In the genomic region with DNA sequence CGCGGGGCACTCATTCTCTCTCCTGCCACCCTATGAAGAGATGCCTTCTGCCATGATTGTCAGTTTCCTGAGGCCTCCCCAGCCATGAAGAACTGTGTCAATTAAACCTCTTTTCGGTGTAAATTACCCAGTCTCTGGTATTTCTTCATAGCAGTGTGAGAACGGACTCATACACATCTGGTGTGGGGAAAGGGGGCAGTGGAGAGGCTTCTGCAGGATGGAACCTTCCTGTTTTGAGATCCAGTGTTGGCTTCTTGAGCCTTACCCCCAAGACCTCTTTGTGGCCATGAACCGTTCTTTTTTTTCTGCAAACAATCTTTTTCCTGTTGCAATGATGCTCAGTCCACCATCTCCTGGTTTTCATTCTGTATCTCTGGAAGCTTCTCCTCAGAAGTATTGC, we compare ENCODE assay signal across 29 cellular contexts.
DNase-seq lines count a peak whose midpoint lies in the region; ATAC-seq and TF ChIP-seq lines count a peak whose summit lies in the region.
"Had no signal": no experiment of that assay in that cellular context is flagged by ENCODE, and none has a peak within 500 bp of the region (broad histone marks: within the 10 kb centered on the region; RNA-seq: fewer than 3 reads in every experiment).

No MANE protein-coding gene starts in this region.

- no peak overlapping the region for H2AFZ ChIP-seq in GM23338

- H3K4me2 ChIP-seq in GM23338, result no peak overlapping the region

- peaks cover 2% of the 10 kb centered on the region; the same call in 2 of the 3 replicates for H3K9me3 Mint-ChIP-seq in GM23338
- H3K9me3 Mint-ChIP-seq: activated T-cell treated with anti-CD3 and anti-CD28 coated beads, Interleukin-2, amount 50 U/mL, for 24 hours; brain; H9 had no signal

- H3K27ac Mint-ChIP-seq in GM23338, result no peak overlapping the region
- H3K27ac Mint-ChIP-seq: activated T-cell treated with anti-CD3 and anti-CD28 coated beads, Interleukin-2, amount 50 U/mL, for 24 hours; brain; H9 had no signal

- H4K20me1 ChIP-seq in GM23338 (replicated peaks; ENCODE audit: insufficient read depth), result no peaks in the 10 kb centered on the region

- TF ChIP-seq EP300 in esophagus muscularis mucosa (IDR thresholded peaks at IDR 0.05), result no peak

- H3F3A ChIP-seq in GM23338 (replicated peaks; ENCODE audit: low read depth), result no peaks in the 10 kb centered on the region

- H3K9me3 ChIP-seq in esophagus muscularis mucosa, result no peaks in the 10 kb centered on the region
- H3K9me3 ChIP-seq in thyroid gland, result no peaks in the 10 kb centered on the region
- H3K9me3 ChIP-seq: Peyer's patch had no signal

- no peak for TF ChIP-seq CTCF in esophagus muscularis mucosa (IDR thresholded peaks at IDR 0.05)
- no peak for TF ChIP-seq CTCF in thyroid gland (IDR thresholded peaks at IDR 0.05)
- no peak for TF ChIP-seq CTCF in GM23338 (conservative IDR thresholded peaks at IDR 0.05; ENCODE audit: low read depth in 2 of 2)

- H3K27ac ChIP-seq in angular gyrus (ENCODE audit: low read depth, low read length) (peak overlapping the region; percentile 29), esophagus muscularis mucosa (replicated peaks in 1 of 4) (peak overlapping the region; percentile 40 to 70 (median 66)), thyroid gland (peak overlapping the region in 2 of 3 donors; percentile 38 to 58), GM23338 (ENCODE audit: low read depth) (no peak overlapping the region)
- H3K27ac ChIP-seq: C4-2B, VCaP had no signal

- no peaks in the 10 kb centered on the region for H3K36me3 Mint-ChIP-seq in GM23338 (ENCODE audit: low read depth)
- H3K36me3 Mint-ChIP-seq: brain had no signal

- no peaks in the 10 kb centered on the region for H3K4me1 Mint-ChIP-seq in GM23338

- H3K4me3 Mint-ChIP-seq in GM23338, result no peak overlapping the region
- H3K4me3 Mint-ChIP-seq: activated T-cell treated with anti-CD3 and anti-CD28 coated beads, Interleukin-2, amount 50 U/mL, for 24 hours; brain; H9 had no signal

- H3K79me2 ChIP-seq in GM23338 (replicated peaks; ENCODE audit: insufficient read depth), result no peaks in the 10 kb centered on the region

- 96% methylated on average over 5 of the region's 5 CpGs for WGBS in esophagus muscularis mucosa
- 78 to 86% methylated on average over 5 of the region's 5 CpGs for WGBS in thyroid gland, 2 donors

- no peaks in the 10 kb centered on the region for H3K27me3 ChIP-seq in esophagus muscularis mucosa
- H3K27me3 ChIP-seq in thyroid gland, result no peaks in the 10 kb centered on the region
- no peaks in the 10 kb centered on the region for H3K27me3 ChIP-seq in GM23338 (ENCODE audit: insufficient read depth)
- H3K27me3 ChIP-seq: Peyer's patch had no signal

- no peaks in the 10 kb centered on the region for H3K9me2 ChIP-seq in GM23338 (ENCODE audit: insufficient read depth)

- H3K4me3 ChIP-seq in esophagus muscularis mucosa (no peak overlapping the region), thyroid gland (replicated peaks in 1 of 3) (no peak overlapping the region), GM23338 (no peak overlapping the region)
- H3K4me3 ChIP-seq: Peyer's patch had no signal

- no peak for TF ChIP-seq POLR2A in esophagus muscularis mucosa (IDR thresholded peaks at IDR 0.05; ENCODE audit: low read depth)
- no peak for TF ChIP-seq POLR2A in thyroid gland (IDR thresholded peaks at IDR 0.05)

- intact Hi-C loops in esophagus muscularis mucosa (cut with DNase I), result no loop called here
- intact Hi-C loops in sciatic nerve (cut with DNase I), result no loop called here
- intact Hi-C loops in thyroid gland (cut with DNase I), result no loop called here

- ATAC-seq in sciatic nerve (peak; percentile 13), GM23338 (no peak), GM21717 (IDR thresholded peaks at IDR 0.05; ENCODE audit: unreplicated experiment) (no peak)
- ATAC-seq: left colon had no signal

- DNase-seq in esophagus muscularis mucosa (ENCODE audit: extremely low spot score) (no peak), sciatic nerve (ENCODE audit: low spot score) (no peak), thyroid gland (no peak), GM23338 (ENCODE audit: low spot score) (no peak), NCI-H446 (lab: John Stamatoyannopoulos, UW) (no peak)
- DNase-seq in stimulated activated CD4-positive, alpha-beta T cell treated with anti-CD3 and anti-CD28 coated beads, Interleukin-4, amount 100 ng/mL, for 1 hour, result no peak
- DNase-seq: activated CD4-positive, alpha-beta T cell treated with anti-CD3 and anti-CD28 coated beads for 48 hours; activated gamma-delta T cell; activated T-cell treated with anti-CD3 and anti-CD28 coated beads, Interleukin-2, amount 50 U/mL, for 24 hours; effector memory CD4-positive, alpha-beta T cell; foreskin melanocyte; GF-D8; H9; hippocampal formation; NCI-H1092; NCI-H1930; NCI-H526; nucleus accumbens; Peyer's patch; retina; stimulated activated naive CD4-positive, alpha-beta T cell treated with Interleukin-2 at 50 U/mL for 16 hours; SW 1271; T-helper 9 cell had no signal

- H3K4me1 ChIP-seq in esophagus muscularis mucosa (peaks cover 0 to 7% (median 2%) of the 10 kb centered on the region in 4 donors), thyroid gland (no peaks in the 10 kb centered on the region), GM23338 (ENCODE audit: insufficient read depth) (no peaks in the 10 kb centered on the region)
- H3K4me1 ChIP-seq: Peyer's patch had no signal

- H3K36me3 ChIP-seq in esophagus muscularis mucosa, result no peaks in the 10 kb centered on the region
- H3K36me3 ChIP-seq in thyroid gland, result no peaks in the 10 kb centered on the region
- no peaks in the 10 kb centered on the region for H3K36me3 ChIP-seq in GM23338 (ENCODE audit: insufficient read depth)
- H3K36me3 ChIP-seq: Peyer's patch had no signal

- H3K27me3 Mint-ChIP-seq in GM23338 (ENCODE audit: insufficient read depth, low read depth, poor library complexity), result peaks cover 2% of the 10 kb centered on the region
- H3K27me3 Mint-ChIP-seq: brain had no signal

TF ChIP-seq in GM23338, 12 proteins besides CTCF, POLR2A, EP300 and RAD21 (continues in another document):
- TF ChIP-seq NANOG (IDR thresholded peaks at IDR 0.05; ENCODE audit: borderline replicate concordance) (no peak), STAT1 (IDR thresholded peaks at IDR 0.05; ENCODE audit: unreplicated experiment) (no peak), EZH2 (IDR thresholded peaks at IDR 0.05; ENCODE audit: low read depth, unreplicated experiment) (no peak)
- TF ChIP-seq, protein P1, sequence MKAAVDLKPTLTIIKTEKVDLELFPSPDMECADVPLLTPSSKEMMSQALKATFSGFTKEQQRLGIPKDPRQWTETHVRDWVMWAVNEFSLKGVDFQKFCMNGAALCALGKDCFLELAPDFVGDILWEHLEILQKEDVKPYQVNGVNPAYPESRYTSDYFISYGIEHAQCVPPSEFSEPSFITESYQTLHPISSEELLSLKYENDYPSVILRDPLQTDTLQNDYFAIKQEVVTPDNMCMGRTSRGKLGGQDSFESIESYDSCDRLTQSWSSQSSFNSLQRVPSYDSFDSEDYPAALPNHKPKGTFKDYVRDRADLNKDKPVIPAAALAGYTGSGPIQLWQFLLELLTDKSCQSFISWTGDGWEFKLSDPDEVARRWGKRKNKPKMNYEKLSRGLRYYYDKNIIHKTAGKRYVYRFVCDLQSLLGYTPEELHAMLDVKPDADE (IDR thresholded peaks at IDR 0.05), result no peak
